In genomic region chr19:4984106-4984380, GRCh38 we compare ENCODE assay signal across 16 cellular contexts. TPM values are rescaled to one million over a fixed set of nuclear protein-coding genes. Genes with fewer than 3 reads are reported as not detected.
DNase-seq lines count a peak whose midpoint lies in the region; ATAC-seq and TF ChIP-seq lines count a peak whose summit lies in the region.
"Had no signal": no experiment of that assay in that cellular context is flagged by ENCODE, and none has a peak within 500 bp of the region (broad histone marks: within the 10 kb centered on the region; RNA-seq: fewer than 3 reads in every experiment).

No MANE protein-coding gene starts in this region.

- ATAC-seq in Right ventricle myocardium superior (ENCODE audit: poor library complexity) = peak; percentile 19
- ATAC-seq in heart right ventricle = no peak
- no peak for ATAC-seq in lower lobe of right lung
- ATAC-seq in HG03521 (IDR thresholded peaks at IDR 0.05; ENCODE audit: unreplicated experiment) = no peak

- H3K27ac ChIP-seq in heart right ventricle (peak overlapping the region in 3 of 10 donors; percentile 17 to 52 (median 17)), VCaP (peak overlapping the region; percentile 91), lower lobe of right lung (peak overlapping the region; percentile 41), thyroid gland (peak overlapping the region; percentile 89 to 97 (median 92))

- H3K4me3 ChIP-seq in heart right ventricle (no peak overlapping the region), lower lobe of right lung (no peak overlapping the region), thyroid gland (replicated peaks in 1 of 3) (no peak overlapping the region)
- H3K4me3 ChIP-seq: HAP-1 had no signal

- H3K27me3 ChIP-seq in heart right ventricle (no peaks in the 10 kb centered on the region), lower lobe of right lung (ENCODE audit: low read depth) (no peaks in the 10 kb centered on the region), thyroid gland (no peaks in the 10 kb centered on the region)

- H3K36me3 ChIP-seq in heart right ventricle (peaks cover 0 to 13% (median 0%) of the 10 kb centered on the region in 9 donors), lower lobe of right lung (peaks cover 5% of the 10 kb centered on the region), thyroid gland (no peaks in the 10 kb centered on the region)
- H3K36me3 ChIP-seq: HAP-1 had no signal

- no peaks in the 10 kb centered on the region for H3K9me3 ChIP-seq in heart right ventricle
- no peaks in the 10 kb centered on the region for H3K9me3 ChIP-seq in lower lobe of right lung
- no peaks in the 10 kb centered on the region for H3K9me3 ChIP-seq in thyroid gland
- H3K9me3 ChIP-seq: HAP-1 had no signal

- intact Hi-C loops in Right ventricle myocardium superior (cut with DNase I) = no loop called here
- intact Hi-C loops in heart right ventricle (cut with DNase I) = no loop called here
- intact Hi-C loops in lower lobe of right lung (cut with DNase I) = no loop called here
- intact Hi-C loops in thyroid gland (cut with DNase I) = loop anchor here (5.0 kb wide), 1 partner anchor 33 kb away; no protein-coding TSS in a partner anchor

- H3K4me1 ChIP-seq in heart right ventricle (peaks cover 34 to 82% (median 69%) of the 10 kb centered on the region in 9 donors), lower lobe of right lung (peaks cover 50% of the 10 kb centered on the region), thyroid gland (peaks cover 90 to 97% of the 10 kb centered on the region in 2 donors)
- H3K4me1 ChIP-seq: HAP-1 had no signal

- no peak for TF ChIP-seq POLR2A in thyroid gland (IDR thresholded peaks at IDR 0.05)
- TF ChIP-seq POLR2A in erythroblast (IDR thresholded peaks at IDR 0.05; ENCODE audit: low read length) = no peak

- 57 to 75% methylated on average over 7 of the region's 7 CpGs for WGBS in heart right ventricle, 2 donors
- WGBS in thyroid gland, 2 donors = 51 to 55% methylated on average over 6 to 7 of the region's 7 CpGs

- DNase-seq in Right ventricle myocardium superior = no peak
- DNase-seq in heart right ventricle = no peak
- no peak for DNase-seq in lower lobe of right lung
- peak; percentile 52 to 54 for DNase-seq in thyroid gland
- no peak for DNase-seq in NCI-H2107 treated with DMSO at 0.1 percent for 48 hours (lab: John Stamatoyannopoulos, UW; ENCODE audit: unreplicated experiment)
- DNase-seq in erythroblast (lab: John Stamatoyannopoulos, UW) = no peak
- DNase-seq: DMS 273 treated with DMSO at 0.1 percent for 48 hours, EL, KBM-7, MV-4-11, NCI-H1930, NCI-H446, OCI-M1 had no signal

- TF ChIP-seq CTCF in heart right ventricle (IDR thresholded peaks at IDR 0.05) (no peak), VCaP (conservative IDR thresholded peaks at IDR 0.05) (no peak), lower lobe of right lung (IDR thresholded peaks at IDR 0.05) (no peak), thyroid gland (IDR thresholded peaks at IDR 0.05) (no peak)

RNA-seq across cellular contexts. Expression of gene KDM4B, which starts 15.1 kb away (rescaled TPM):
- total RNA-seq in Right ventricle myocardium superior (34.6 TPM), heart right ventricle (10 to 100 TPM; 21.4 to 35.8 (median 30.3) TPM), lower lobe of right lung (40.3 TPM), thyroid gland (10 to 100 TPM; 44.3 to 87.2 (median 75.8) TPM)
- polyA plus RNA-seq in heart right ventricle = 10 to 100 TPM; 12.4 to 34.4 TPM

Comparison
In these comparisons a context has a peak if more than half of its experiments do, and no peak if none do; other contexts are left out.
1. DNase-seq: peak in thyroid gland (2 of 2); none in Right ventricle myocardium superior (single experiment), heart right ventricle (0 of 2), lower lobe of right lung (single experiment), NCI-H2107 treated with DMSO at 0.1 percent for 48 hours (single experiment) and erythroblast (0 of 2).